Comparison of ENCODE assay signal across 23 cellular contexts in the genomic region with DNA sequence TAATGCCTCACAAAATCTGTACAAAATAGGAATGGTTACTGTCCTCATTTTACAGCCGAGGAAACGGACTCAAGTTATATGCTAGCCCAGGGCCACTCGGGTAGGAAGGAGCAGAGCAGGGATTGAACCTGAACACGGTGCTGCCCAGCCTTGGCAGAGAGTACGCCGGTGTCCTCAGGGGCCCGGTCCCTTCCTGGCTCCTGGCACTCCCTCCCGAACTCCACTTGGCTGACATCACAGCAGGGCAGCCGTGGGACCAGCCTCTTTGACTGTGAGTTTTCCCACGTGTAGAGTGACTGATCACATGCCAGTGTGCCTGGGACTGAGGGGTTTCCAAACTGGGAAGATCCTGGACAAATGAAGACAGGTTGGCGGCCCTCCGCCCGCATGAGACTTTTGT.
"Had no signal": no experiment of that assay in that cellular context is flagged by ENCODE, and none has a peak within 500 bp of the region (broad histone marks: within the 10 kb centered on the region; RNA-seq: fewer than 3 reads in every experiment).

No MANE protein-coding gene starts in this region.

- H3K4me1 ChIP-seq: SJCRH30 had no signal

- H3K36me3 ChIP-seq: MG63, SJCRH30 had no signal

- H3K27ac ChIP-seq: SJCRH30 had no signal

- H3K4me3 ChIP-seq: MG63, SJCRH30 had no signal

- H3K9me3 ChIP-seq: MG63, SJCRH30 had no signal

- H3K27me3 ChIP-seq: MG63, SJCRH30 had no signal

- DNase-seq: IMR-90; Karpas-422; KG1; MG63; NCI-H1092; NCI-H1105 treated with DMSO at 0.1 percent for 48 hours; NCI-H1417 treated with DMSO at 0.1 percent for 48 hours; NCI-H146; NCI-H1694 treated with DMSO at 0.1 percent for 48 hours; NCI-H1930; NCI-H2081; NCI-H2107; NCI-H226; NCI-H446; NCI-H510A; NCI-H524 treated with DMSO at 0.1 percent for 48 hours; NCI-H69; NCI-H774; NK-92 treated with Interleukin-12 subunit alpha and Interleukin-12 subunit beta, amount 100 ng/mL, for 24 hours; RPMI8226; SHP77 treated with DMSO at 0.1 percent for 48 hours; SJCRH30 had no signal

- ATAC-seq: SK-N-SH treated with all-trans-retinoic acid at 6 μM for 48 hours had no signal
